Comparison of ENCODE assay signal across 26 cellular contexts in the genomic region with DNA sequence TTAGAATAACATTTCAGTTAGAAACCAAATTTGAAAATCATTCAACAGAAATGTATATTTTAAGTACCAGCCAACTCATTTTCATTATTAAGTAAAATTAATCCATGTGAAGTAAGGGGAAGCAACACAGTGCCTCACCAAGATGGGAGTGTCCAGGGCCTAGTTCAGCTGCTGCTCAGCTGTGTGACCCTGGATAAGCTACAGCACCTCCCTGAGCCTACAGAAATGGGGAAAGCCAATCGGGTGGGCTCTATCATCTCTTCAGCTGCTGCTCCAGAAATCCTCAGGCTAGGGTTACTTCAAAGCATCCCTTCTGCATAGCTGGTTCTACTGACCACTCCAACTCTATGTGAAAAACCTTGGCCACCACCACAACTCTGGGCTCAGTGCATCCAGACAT.
"Had no signal": no experiment of that assay in that cellular context is flagged by ENCODE, and none has a peak within 500 bp of the region (broad histone marks: within the 10 kb centered on the region; RNA-seq: fewer than 3 reads in every experiment).

No MANE protein-coding gene starts in this region.

- H3K27ac Mint-ChIP-seq: dendritic cell treated with granulocyte-macrophage colony-stimulating factor and Interleukin-4, amounts not matched to agents 40 ng/mL and 50 ng/mL, for 4 days; effector memory CD8-positive, alpha-beta T cell; endodermal cell; mesothelial cell of epicardium had no signal

- FAIRE-seq: endometrium, keratinocyte had no signal

- H3K36me3 Mint-ChIP-seq: mesothelial cell of epicardium, naive B cell had no signal

- H3K27ac ChIP-seq: colonic mucosa, epithelial cell of prostate, esophagus squamous epithelium, gastrocnemius medialis, heart right ventricle, left lung, lower lobe of right lung had no signal

- H3K4me1 Mint-ChIP-seq: endodermal cell, naive B cell had no signal

- H3K9me3 Mint-ChIP-seq: dendritic cell treated with granulocyte-macrophage colony-stimulating factor and Interleukin-4, amounts not matched to agents 40 ng/mL and 50 ng/mL, for 4 days; effector memory CD8-positive, alpha-beta T cell; endodermal cell; mesothelial cell of epicardium had no signal

- H3K4me3 Mint-ChIP-seq: dendritic cell treated with granulocyte-macrophage colony-stimulating factor and Interleukin-4, amounts not matched to agents 40 ng/mL and 50 ng/mL, for 4 days; effector memory CD8-positive, alpha-beta T cell; endodermal cell; mesothelial cell of epicardium; naive B cell had no signal

- DNase-seq: colonic mucosa; cortex of kidney; effector CD8-positive, alpha-beta T cell; effector memory CD8-positive, alpha-beta T cell; endodermal cell; erythroblast; esophagus squamous epithelium; foreskin fibroblast; foreskin melanocyte; gastrocnemius medialis; glutamatergic neuron; head of caudate nucleus; heart right ventricle; hippocampal formation; left cardiac atrium; left lung; left ventricle myocardium superior; lower lobe of right lung; mesenchymal stem cell; mucosa of descending colon; naive B cell had no signal
